7 cellular contexts compared by ENCODE assay signal in genomic region chr20:35145141-35145564, GRCh38. TPM values are rescaled to one million over a fixed set of nuclear protein-coding genes. Genes with fewer than 3 reads are reported as not detected.
A peak's percentile ranks its signal among the peaks of the same experiment; 100 is the strongest.
DNase-seq lines count a peak whose midpoint lies in the region; ATAC-seq, FAIRE-seq and TF ChIP-seq lines count a peak whose summit lies in the region.

No MANE protein-coding gene starts in this region.

- CTCF ChIA-PET in OCI-LY7 (lab: Charles Lee; ENCODE audit: unreplicated experiment): interaction anchor here (0.6 to 1.5 kb wide), 3 partner anchors 20 to 159 kb away, joined by 3 to 8 read pairs (median 4); no protein-coding TSS in a partner anchor

- no peak overlapping the region for H3K4me3 ChIP-seq in OCI-LY7 (ENCODE audit: low read depth, low read length, poor library complexity, severe bottlenecking)
- no peak overlapping the region for H3K4me3 ChIP-seq in bronchial epithelial cell (ENCODE audit: low read depth, low read length)
- no peak overlapping the region for H3K4me3 ChIP-seq in tibial nerve

- intact Hi-C loops in OCI-LY7 (cut with micrococcal nuclease; ENCODE audit: unreplicated experiment): loop anchor here (1.0 to 10.0 kb wide), 4 partner anchors 49 to 270 kb away; partner anchors contain the start of gene UQCC1
- intact Hi-C loops in left colon (cut with DNase I, micrococcal nuclease): loop anchor here in 1 of 2 donors (10.0 kb wide), 1 partner anchor 60 kb away; no protein-coding TSS in a partner anchor

- H3K4me2 ChIP-seq in OCI-LY7 (ENCODE audit: low read length): 0 out of 2 replicates have a peak overlapping the region, but pooled peaks have one; percentile 1

- no peak for TF ChIP-seq EP300 in tibial nerve (IDR thresholded peaks at IDR 0.05)

- no peaks in the 10 kb centered on the region for H3K9me2 ChIP-seq in OCI-LY7 (ENCODE audit: insufficient read depth, low read length)

- H3K9me3 ChIP-seq in OCI-LY7 (ENCODE audit: low read length): no peaks in the 10 kb centered on the region
- H3K9me3 ChIP-seq in tibial nerve: no peaks in the 10 kb centered on the region

- no peak overlapping the region for H3K27ac ChIP-seq in OCI-LY7 (ENCODE audit: low read depth, low read length, poor library complexity, severe bottlenecking)
- H3K27ac ChIP-seq in tibial nerve: no peak overlapping the region

- H3K27me3 ChIP-seq in bronchial epithelial cell (ENCODE audit: control insufficient read depth, insufficient read depth, low read length): no peaks in the 10 kb centered on the region
- no peaks in the 10 kb centered on the region for H3K27me3 ChIP-seq in tibial nerve

- peak; percentile 16 for DNase-seq in Daoy (ENCODE audit: low read depth)
- peak; percentile 47 for DNase-seq in HuH-7.5 (ENCODE audit: low spot score)
- peak; percentile 81 for DNase-seq in OCI-LY7 (ENCODE audit: low spot score)
- peak; percentile 65 for DNase-seq in bronchial epithelial cell (ENCODE audit: low read depth)
- no peak for DNase-seq in left colon
- DNase-seq in tibial nerve (ENCODE audit: low spot score in 2 of 2): no peak

- H4K20me1 ChIP-seq in OCI-LY7 (ENCODE audit: insufficient read depth, low read length): no peaks in the 10 kb centered on the region

- no peak for TF ChIP-seq POLR2A in tibial nerve (IDR thresholded peaks at IDR 0.05)

- peak; percentile 95 for TF ChIP-seq CTCF in OCI-LY7 (conservative IDR thresholded peaks at IDR 0.05; ENCODE audit: low read length)
- peak; percentile 66 for TF ChIP-seq CTCF in bronchial epithelial cell (IDR thresholded peaks at IDR 0.05; ENCODE audit: insufficient read depth, low read length, severe bottlenecking)
- TF ChIP-seq CTCF in tibial nerve (IDR thresholded peaks at IDR 0.05): peak; percentile 32 to 70 (median 56)

- peak; percentile 28 for ATAC-seq in left colon
- ATAC-seq in GM18502 (IDR thresholded peaks at IDR 0.05; ENCODE audit: poor library complexity, unreplicated experiment): no peak

- POLR2A ChIA-PET in OCI-LY7 (lab: Charles Lee): interaction anchor here (0.5 to 1.0 kb wide), 2 partner anchors 268 to 296 kb away, joined by 3 read pairs; no protein-coding TSS in a partner anchor

- peaks cover 26% of the 10 kb centered on the region for H3K36me3 ChIP-seq in OCI-LY7 (ENCODE audit: insufficient read depth, low read length)
- peaks cover 10% of the 10 kb centered on the region for H3K36me3 ChIP-seq in bronchial epithelial cell (ENCODE audit: control insufficient read depth, insufficient read depth, low read length)
- H3K36me3 ChIP-seq in tibial nerve: peaks cover 0 to 43% (median 10%) of the 10 kb centered on the region in 3 donors

- FAIRE-seq in bronchial epithelial cell (lab: Jason Lieb, UNC): no peak

- H3K4me1 ChIP-seq in OCI-LY7 (ENCODE audit: insufficient read depth, low read length, poor library complexity, severe bottlenecking): peaks cover 23% of the 10 kb centered on the region
- peaks cover 0 to 30% (median 7%) of the 10 kb centered on the region in 4 donors for H3K4me1 ChIP-seq in tibial nerve

- H3K79me2 ChIP-seq in OCI-LY7 (ENCODE audit: insufficient read depth, low read depth, low read length): peaks cover 7% of the 10 kb centered on the region; the same call in 1 of the 2 replicates

- no TSS peak for BruUV-seq in OCI-LY7 (replicated peaks; lab: Mats Ljungman, UMichigan)

- H2AFZ ChIP-seq in OCI-LY7 (ENCODE audit: low read length): no peak overlapping the region

- WGBS in tibial nerve, 2 donors: 34 to 58% methylated on average over 2 of the region's 2 CpGs

RNA-seq across cellular contexts. Expression of gene EDEM2, which starts 2.0 kb away (rescaled TPM):
- 22.7 and 25.9 TPM in 2 replicates for total RNA-seq in Daoy (2014; rRNA removed; shearing (Covaris generic))
- total RNA-seq in OCI-LY7 (2014; rRNA removed; shearing (Covaris generic)): 19.1 and 19.7 TPM in 2 replicates
- 20.7 and 23.0 TPM in 2 replicates for total RNA-seq in OCI-LY7 (2022)
- total RNA-seq in bronchial epithelial cell: 36.3 and 63.0 TPM in 2 replicates
- total RNA-seq in left colon: 10 to 100 TPM; 26.4 to 29.7 TPM
- total RNA-seq in tibial nerve: 10 to 100 TPM; 19.6 to 29.7 (median 25.2) TPM

RNA-seq across cellular contexts. Expression of gene PROCR, which starts 26.7 kb away (rescaled TPM):
- 20.9 and 21.8 TPM in 2 replicates for total RNA-seq in Daoy (2014; rRNA removed; shearing (Covaris generic))
- total RNA-seq in OCI-LY7 (2014; rRNA removed; shearing (Covaris generic)): not detected in 2 replicates
- not detected in 2 replicates for total RNA-seq in OCI-LY7 (2022)
- 61.3 and 127 TPM in 2 replicates for total RNA-seq in bronchial epithelial cell
- 1 to 10 TPM; 6.3 to 7.8 TPM for total RNA-seq in left colon
- 100 to 1,000 TPM in 2 of 4 donors, 10 to 100 TPM in 2; 40.9 to 132 (median 94.6) TPM for total RNA-seq in tibial nerve

RNA-seq across cellular contexts. Expression of gene TRPC4AP, which starts 52.5 kb away (rescaled TPM):
- total RNA-seq in Daoy (2014; rRNA removed; shearing (Covaris generic)): 20.2 and 25.7 TPM in 2 replicates
- total RNA-seq in OCI-LY7 (2014; rRNA removed; shearing (Covaris generic)): 25.5 and 31.9 TPM in 2 replicates
- total RNA-seq in OCI-LY7 (2022) (38.8 and 42.3 TPM in 2 replicates), bronchial epithelial cell (30.3 and 33.5 TPM in 2 replicates), left colon (10 to 100 TPM; 58.9 to 60.6 TPM), tibial nerve (100 to 1,000 TPM in 1 of 4 donors, 10 to 100 TPM in 3; 63.4 to 101 (median 76.4) TPM)

Comparison
In these comparisons a context has a peak if more than half of its experiments do, and no peak if none do; other contexts are left out.
1. DNase-seq: peak in Daoy (single experiment), HuH-7.5 (single experiment), OCI-LY7 (single experiment) and bronchial epithelial cell (single experiment); none in left colon (0 of 2) and tibial nerve (0 of 2).
2. RNA of gene PROCR, which starts 26.7 kb away (total RNA-seq): 61.3 to 127 TPM in bronchial epithelial cell, 40.9 to 132 TPM in tibial nerve, 20.9 to 21.8 TPM in Daoy and 6.3 to 7.8 TPM in left colon; not detected in OCI-LY7; every median in the first group is over 4 times any median in the second.
3. Peak in every context shown above with its lines, with median percentiles within 50 percentile points of each other: CTCF ChIP-seq.